In genomic region chr10:102420443-102420809, GRCh38 we compare ENCODE assay signal across 9 cellular contexts. TPM values are rescaled to one million over a fixed set of nuclear protein-coding genes. Genes with fewer than 3 reads are reported as not detected.
DNase-seq lines count a peak whose midpoint lies in the region; ATAC-seq and TF ChIP-seq lines count a peak whose summit lies in the region.
"Had no signal": no experiment of that assay in that cellular context is flagged by ENCODE, and none has a peak within 500 bp of the region (broad histone marks: within the 10 kb centered on the region; RNA-seq: fewer than 3 reads in every experiment).

No MANE protein-coding gene starts in this region.

- peak in 1 of 2 donors; percentile 23 for TF ChIP-seq POLR2A in gastroesophageal sphincter (IDR thresholded peaks at IDR 0.05)

- no peak for DNase-seq in DND-41
- peak; percentile 80 for DNase-seq in SK-N-SH
- DNase-seq in retinal pigment epithelial cell (ENCODE audit: low read depth): no peak
- no peak for DNase-seq in NCI-H1930 (lab: John Stamatoyannopoulos, UW)
- no peak for DNase-seq in HuH-7.5 (ENCODE audit: low spot score)

- H3F3A ChIP-seq in SK-N-SH (replicated peaks; ENCODE audit: insufficient read depth): peaks cover 15% of the 10 kb centered on the region

- TF ChIP-seq CTCF in DND-41 (IDR thresholded peaks at IDR 0.05; ENCODE audit: borderline replicate concordance, extremely low read depth, low read length, poor library complexity, severe bottlenecking): no peak
- TF ChIP-seq CTCF in SK-N-SH (IDR thresholded peaks at IDR 0.05): no peak
- no peak for TF ChIP-seq CTCF in gastroesophageal sphincter (IDR thresholded peaks at IDR 0.05)
- TF ChIP-seq CTCF in retinal pigment epithelial cell (conservative IDR thresholded peaks at IDR 0.05; ENCODE audit: low read depth, low read length): no peak

- under 1% methylated on average over 17 of the region's 17 CpGs for WGBS in SK-N-SH (ENCODE audit: low lambda C conversion rate)
- 0% methylated on average over 6 to 17 of the region's 17 CpGs for WGBS in gastroesophageal sphincter (ENCODE audit: low coverage in 1 of 2), 2 donors

- H3K4me1 ChIP-seq in DND-41 (ENCODE audit: insufficient read depth, low read length): peaks cover 38% of the 10 kb centered on the region
- peaks cover 0 to 29% of the 10 kb centered on the region in 2 experiments; a peak in 2 of 4 replicates for H3K4me1 ChIP-seq in SK-N-SH (ENCODE audit: control insufficient read depth in 1 of 2, insufficient read depth in 2 of 2, low read depth in 1 of 2, low read length in 1 of 2)
- peaks cover 5 to 47% (median 29%) of the 10 kb centered on the region in 3 donors for H3K4me1 ChIP-seq in gastroesophageal sphincter

- H3K9me3 ChIP-seq in DND-41 (ENCODE audit: insufficient read depth, low read length, severe bottlenecking): no peaks in the 10 kb centered on the region
- no peaks in the 10 kb centered on the region for H3K9me3 ChIP-seq in SK-N-SH
- H3K9me3 ChIP-seq in gastroesophageal sphincter: no peaks in the 10 kb centered on the region

- CTCF ChIA-PET in SK-N-SH (lab: Yijun Ruan, JAX): interaction anchor here (1.1 to 18.3 kb wide), 10 partner anchors 9 to 251 kb away, joined by 3 to 359 read pairs (median 24); partner anchors contain the start of genes C10orf95, CUEDC2, NFKB2 and SUFU

- H3K27ac ChIP-seq in DND-41 (ENCODE audit: low read length) (peak overlapping the region; percentile 92), SK-N-SH (ENCODE audit: low read depth in 2 of 2, low read length in 1 of 2) (peak overlapping the region; percentile 78 to 99), gastroesophageal sphincter (peak overlapping the region; percentile 73 to 95 (median 89))

- peaks cover 12% of the 10 kb centered on the region; the same call in 1 of the 2 replicates for H4K20me1 ChIP-seq in DND-41 (ENCODE audit: insufficient read depth, low read length)
- H4K20me1 ChIP-seq in SK-N-SH (ENCODE audit: insufficient read depth): no peaks in the 10 kb centered on the region

- H3K4me2 ChIP-seq in DND-41 (ENCODE audit: insufficient read depth, low read length) (peak overlapping the region; percentile 100), SK-N-SH (peak overlapping the region; percentile 84)

- H3K4me3 ChIP-seq in DND-41 (ENCODE audit: low read depth in 1 of 2, low read length in 2 of 2) (peak overlapping the region; percentile 73 to 95), SK-N-SH (ENCODE audit: low read depth in 2 of 2, low read length in 1 of 2) (peak overlapping the region; percentile 77 to 90), gastroesophageal sphincter (peak overlapping the region; percentile 78 to 79), retinal pigment epithelial cell (ENCODE audit: low read length) (peak overlapping the region; percentile 86)

- no peak for TF ChIP-seq EP300 in SK-N-SH (IDR thresholded peaks at IDR 0.05; ENCODE audit: borderline replicate concordance in 1 of 2, low read depth in 1 of 2, low read length in 1 of 2)
- no peak for TF ChIP-seq EP300 in gastroesophageal sphincter (IDR thresholded peaks at IDR 0.05)

- no peak for TF ChIP-seq RAD21 in SK-N-SH (IDR thresholded peaks at IDR 0.05; ENCODE audit: low read length)

- H3K79me2 ChIP-seq in DND-41 (ENCODE audit: insufficient read depth, low read length): peaks cover 10% of the 10 kb centered on the region
- H3K79me2 ChIP-seq in SK-N-SH (ENCODE audit: insufficient read depth): no peaks in the 10 kb centered on the region

- H3K9ac ChIP-seq in DND-41 (ENCODE audit: low read depth, low read length): peak overlapping the region; percentile 75
- peak overlapping the region; percentile 68; the same call in 1 of the 2 replicates for H3K9ac ChIP-seq in SK-N-SH

- H3K36me3 ChIP-seq in DND-41 (ENCODE audit: insufficient read depth, low read length) (peaks cover 27% of the 10 kb centered on the region), SK-N-SH (replicated peaks in 1 of 2; ENCODE audit: control insufficient read depth in 1 of 2, insufficient read depth in 2 of 2, low read length in 1 of 2) (peaks cover 0 to 21% of the 10 kb centered on the region in 2 experiments), gastroesophageal sphincter (peaks cover 0 to 24% of the 10 kb centered on the region in 2 donors)

- ATAC-seq in DND-41 (ENCODE audit: insufficient read depth, low read depth) (peak; percentile 15; the same call in 2 of the 3 replicates), HG02571 (IDR thresholded peaks at IDR 0.05; ENCODE audit: unreplicated experiment) (peak; percentile 44), gastroesophageal sphincter (no peak), GM21786 (IDR thresholded peaks at IDR 0.05; ENCODE audit: unreplicated experiment) (no peak)

- H2AFZ ChIP-seq in DND-41 (ENCODE audit: low read depth, low read length) (peak overlapping the region; percentile 97), SK-N-SH (ENCODE audit: low read depth) (peak overlapping the region; percentile 85)

- H3K27me3 ChIP-seq in DND-41 (ENCODE audit: insufficient read depth, low read length, poor library complexity) (no peaks in the 10 kb centered on the region), SK-N-SH (ENCODE audit: insufficient read depth) (no peaks in the 10 kb centered on the region), gastroesophageal sphincter (peaks cover 36% of the 10 kb centered on the region)

- no peaks in the 10 kb centered on the region for H3K9me2 ChIP-seq in SK-N-SH

- POLR2A ChIA-PET in SK-N-SH (lab: Yijun Ruan, JAX): interaction anchor here (0.6 to 4.2 kb wide), 12 partner anchors 12 to 307 kb away, joined by 3 to 41 read pairs (median 4); partner anchors contain the start of genes C10orf95 and CUEDC2

TF ChIP-seq in SK-N-SH, 30 proteins besides CTCF, POLR2A, EP300 and RAD21:
- TF ChIP-seq USF1 (IDR thresholded peaks at IDR 0.05; ENCODE audit: borderline replicate concordance, low read depth): no peak
- TF ChIP-seq TEAD4 (IDR thresholded peaks at IDR 0.05; ENCODE audit: borderline replicate concordance, insufficient read depth): no peak
- peak; percentile 77; the same call in 1 of the 2 replicates for TF ChIP-seq REST (IDR thresholded peaks at IDR 0.05; ENCODE audit: low read depth, low read length)
- TF ChIP-seq RFX5 (IDR thresholded peaks at IDR 0.05; ENCODE audit: low read length): no peak

RNA-seq across cellular contexts. Expression of gene FBXL15, which starts 0.2 kb away (rescaled TPM):
- 11.7 and 17.2 TPM in 2 replicates for polyA plus RNA-seq in SK-N-SH (2012; rRNA removed)
- 6.0 and 10.9 TPM in 2 replicates for polyA plus RNA-seq in SK-N-SH (2012; cell fraction: cytosol; rRNA removed)
- polyA plus RNA-seq in SK-N-SH (2012; cell fraction: nucleus; rRNA removed): 38.1 and 88.2 TPM in 2 replicates
- total RNA-seq in gastroesophageal sphincter: 10 to 100 TPM; 18.6 to 41.9 (median 26.1) TPM

RNA-seq across cellular contexts. Expression of gene PSD, which starts 1.8 kb away (rescaled TPM):
- polyA plus RNA-seq in SK-N-SH (2012; rRNA removed): 0.97 and 0.99 TPM in 2 replicates
- polyA plus RNA-seq in SK-N-SH (2012; cell fraction: cytosol; rRNA removed): 0.45 and 1.0 TPM in 2 replicates
- polyA plus RNA-seq in SK-N-SH (2012; cell fraction: nucleus; rRNA removed): 2.1 and 3.1 TPM in 2 replicates
- total RNA-seq in gastroesophageal sphincter: 100 to 1,000 TPM in 1 of 4 donors, 10 to 100 TPM in 3; 28.6 to 195 (median 41.4) TPM

RNA-seq across cellular contexts. Expression of gene CUEDC2, which starts 11.9 kb away (rescaled TPM):
- 130 and 162 TPM in 2 replicates for polyA plus RNA-seq in SK-N-SH (2012; rRNA removed)
- polyA plus RNA-seq in SK-N-SH (2012; cell fraction: cytosol; rRNA removed): 95.1 and 125 TPM in 2 replicates
- 224 and 316 TPM in 2 replicates for polyA plus RNA-seq in SK-N-SH (2012; cell fraction: nucleus; rRNA removed)
- total RNA-seq in gastroesophageal sphincter: 10 to 100 TPM; 61.4 to 84.3 (median 67.5) TPM

RNA-seq across cellular contexts. Expression of gene NFKB2, which starts 24.9 kb away (rescaled TPM):
- 20.6 and 26.6 TPM in 2 replicates for polyA plus RNA-seq in SK-N-SH (2012; rRNA removed)
- polyA plus RNA-seq in SK-N-SH (2012; cell fraction: cytosol; rRNA removed): 9.9 and 14.1 TPM in 2 replicates
- polyA plus RNA-seq in SK-N-SH (2012; cell fraction: nucleus; rRNA removed): 66.4 and 78.0 TPM in 2 replicates
- 10 to 100 TPM; 20.5 to 31.6 (median 24.8) TPM for total RNA-seq in gastroesophageal sphincter

RNA-seq across cellular contexts. Expression of gene C10orf95, which starts 30.9 kb away (rescaled TPM):
- 0.05 and 0.07 TPM in 2 replicates for polyA plus RNA-seq in SK-N-SH (2012; rRNA removed)
- 0.03 and 0.07 TPM in 2 replicates for polyA plus RNA-seq in SK-N-SH (2012; cell fraction: cytosol; rRNA removed)
- polyA plus RNA-seq in SK-N-SH (2012; cell fraction: nucleus; rRNA removed): 0.08 and 0.19 TPM in 2 replicates
- not detected for total RNA-seq in gastroesophageal sphincter
- total RNA-seq: SK-MEL-5 had no signal

Comparison
In these comparisons a context has a peak if more than half of its experiments do, and no peak if none do; other contexts are left out.
1. ATAC-seq: peak in DND-41 (single experiment) and HG02571 (single experiment); none in gastroesophageal sphincter (single experiment) and GM21786 (single experiment).
2. Peak in every context shown above with its lines, with median percentiles within 50 percentile points of each other: H3K27ac ChIP-seq and H3K4me3 ChIP-seq.